Comparison of ENCODE assay signal across 8 cellular contexts in genomic region chr7:97871659-97872024, GRCh38. TPM values are rescaled to one million over a fixed set of nuclear protein-coding genes. Genes with fewer than 3 reads are reported as not detected.
DNase-seq lines count a peak whose midpoint lies in the region; ATAC-seq, FAIRE-seq and TF ChIP-seq lines count a peak whose summit lies in the region.

No MANE protein-coding gene starts in this region.

- H3K4me1 ChIP-seq in iPS-20b (ENCODE audit: insufficient read depth, low read length): peaks cover 15% of the 10 kb centered on the region; the same call in 1 of the 2 replicates

- H3K27me3 ChIP-seq in iPS-20b (ENCODE audit: insufficient read depth, low read length): peaks cover 19% of the 10 kb centered on the region; the same call in 1 of the 2 replicates

- H3K27ac Mint-ChIP-seq in CD14-positive monocyte: peak overlapping the region in 3 of 7 donors; percentile 26 to 50 (median 41)
- H3K27ac Mint-ChIP-seq in activated naive CD8-positive, alpha-beta T cell: peak overlapping the region; percentile 88

- ATAC-seq in GM21360 (IDR thresholded peaks at IDR 0.05; ENCODE audit: unreplicated experiment) (peak; percentile 17), HG03565 (IDR thresholded peaks at IDR 0.05; ENCODE audit: unreplicated experiment) (no peak)

- peaks cover 25% of the 10 kb centered on the region for H3K36me3 ChIP-seq in iPS-20b (ENCODE audit: insufficient read depth, low read depth, low read length)

- peak overlapping the region; percentile 90 for H3K9ac ChIP-seq in iPS-20b (ENCODE audit: low read depth, low read length)

- H3K4me3 ChIP-seq in iPS-20b (ENCODE audit: low read length): peak overlapping the region; percentile 87

- TF ChIP-seq CTCF in CD14-positive monocyte (IDR thresholded peaks at IDR 0.05): no peak

- TF ChIP-seq POLR2A in H54 (IDR thresholded peaks at IDR 0.05; ENCODE audit: low read depth, low read length): no peak

- H3K9me3 Mint-ChIP-seq in CD14-positive monocyte: peaks cover 0 to 3% (median 0%) of the 10 kb centered on the region in 7 donors
- no peaks in the 10 kb centered on the region for H3K9me3 Mint-ChIP-seq in activated naive CD8-positive, alpha-beta T cell (ENCODE audit: low read depth)

- peak overlapping the region; percentile 79 for H3K27ac ChIP-seq in iPS-20b (ENCODE audit: low read length)

- peaks cover 12 to 17% (median 17%) of the 10 kb centered on the region in 3 donors for H3K27me3 Mint-ChIP-seq in CD14-positive monocyte (ENCODE audit: low read depth in 3 of 3)
- H3K27me3 Mint-ChIP-seq in activated naive CD8-positive, alpha-beta T cell: no peaks in the 10 kb centered on the region

- H3K9me3 ChIP-seq in iPS-20b (ENCODE audit: insufficient read depth, low read depth, low read length): no peaks in the 10 kb centered on the region

- DNase-seq in CD14-positive monocyte (ENCODE audit: low spot score): no peak
- peak; percentile 4 for DNase-seq in NCI-H2107 (lab: John Stamatoyannopoulos, UW)
- DNase-seq in stimulated activated CD4-positive, alpha-beta T cell treated with anti-CD3 and anti-CD28 coated beads, Interleukin-4, amount 100 ng/mL, for 1 hour: peak; percentile 31
- no peak for DNase-seq in H54 (ENCODE audit: insufficient read length, low spot score)

- peak overlapping the region; percentile 81 to 87 for H3K4me3 Mint-ChIP-seq in CD14-positive monocyte
- peak overlapping the region; percentile 91 for H3K4me3 Mint-ChIP-seq in activated naive CD8-positive, alpha-beta T cell

- intact Hi-C loops in CD14-positive monocyte (cut with micrococcal nuclease): no loop called here

- peaks cover 12% of the 10 kb centered on the region for H3K4me1 Mint-ChIP-seq in CD14-positive monocyte
- H3K4me1 Mint-ChIP-seq in activated naive CD8-positive, alpha-beta T cell (ENCODE audit: low read depth): peaks cover 16% of the 10 kb centered on the region

- H3K36me3 Mint-ChIP-seq in CD14-positive monocyte: no peaks in the 10 kb centered on the region
- peaks cover 11% of the 10 kb centered on the region for H3K36me3 Mint-ChIP-seq in activated naive CD8-positive, alpha-beta T cell

- FAIRE-seq in H54 (lab: Jason Lieb, UNC): no peak

RNA-seq across cellular contexts. Expression of gene ASNS, which starts 0.6 kb away (rescaled TPM):
- 1 to 10 TPM in 1 of 2 donors, under 1 TPM in 1; 0.99 to 2.4 TPM for polyA plus RNA-seq in CD14-positive monocyte

Comparison
In these comparisons a context has a peak if more than half of its experiments do, and no peak if none do; other contexts are left out.
1. DNase-seq: peak in NCI-H2107 (single experiment) and stimulated activated CD4-positive, alpha-beta T cell treated with anti-CD3 and anti-CD28 coated beads, Interleukin-4, amount 100 ng/mL, for 1 hour (single experiment); none in CD14-positive monocyte (single experiment) and H54 (single experiment).